1 cellular context compared by ENCODE assay signal in the genomic region with DNA sequence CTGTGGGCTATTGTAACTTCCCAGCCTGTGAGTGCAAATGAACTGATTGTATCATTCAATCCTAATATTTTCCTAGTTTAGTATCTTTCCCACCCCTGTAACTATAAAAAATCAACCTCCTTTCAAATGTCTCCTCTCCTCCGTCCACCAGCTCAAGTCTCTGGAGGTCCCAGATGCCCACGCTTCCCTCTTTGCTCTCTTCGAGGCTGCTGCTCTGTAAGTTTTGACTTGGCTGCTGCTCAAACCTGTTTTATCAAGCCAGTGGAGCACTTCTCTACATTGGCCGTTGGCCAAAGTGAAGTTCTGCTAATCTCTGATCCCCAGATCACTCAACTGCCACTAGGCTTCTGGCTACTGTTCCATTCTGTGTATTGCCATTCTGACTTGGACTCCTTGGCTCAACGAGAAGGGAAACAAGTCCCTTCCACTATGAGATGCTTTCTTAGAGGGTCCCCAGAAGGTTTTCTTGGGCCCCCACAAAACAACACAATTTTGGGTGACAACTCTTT.
TF ChIP-seq lines count a peak whose summit lies in the region.

No MANE protein-coding gene starts in this region.

TF ChIP-seq in K562, 482 proteins besides CTCF, POLR2A, EP300 and RAD21 (continued from another document and continues in another):
- peak; percentile 39 for TF ChIP-seq E2F8 (IDR thresholded peaks at IDR 0.05; ENCODE audit: low read depth, partially characterized antibody)
- TF ChIP-seq ZNF512 (tag; IDR thresholded peaks at IDR 0.05), result no peak
- TF ChIP-seq ZNF76 (CRISPR knock-in tag; IDR thresholded peaks at IDR 0.05; ENCODE audit: borderline replicate concordance), result no peak
- no peak for TF ChIP-seq DNMT1 (IDR thresholded peaks at IDR 0.05)
- TF ChIP-seq ILK (tag; IDR thresholded peaks at IDR 0.05; ENCODE audit: borderline replicate concordance, low read depth), result 0 out of 2 replicates have a peak, but pooled peaks have one; percentile 22
- TF ChIP-seq ZNF589 (CRISPR knock-in tag; IDR thresholded peaks at IDR 0.05; ENCODE audit: low read depth), result peak; percentile 28; the same call in 1 of the 2 replicates
- no peak for TF ChIP-seq MEF2D (tag; conservative IDR thresholded peaks at IDR 0.05; ENCODE audit: low read depth)
- peak; percentile 92 for TF ChIP-seq TAL1 (IDR thresholded peaks at IDR 0.05)
- TF ChIP-seq MEIS2 (IDR thresholded peaks at IDR 0.05; ENCODE audit: partially characterized antibody), result peak; percentile 94
- peak; percentile 83 for TF ChIP-seq SOX6 (IDR thresholded peaks at IDR 0.05)
- TF ChIP-seq MCM3 (IDR thresholded peaks at IDR 0.05), result no peak
- TF ChIP-seq PCBP1 (IDR thresholded peaks at IDR 0.05; ENCODE audit: low read depth, low read length, poor library complexity, severe bottlenecking), result no peak
- TF ChIP-seq ZNF644 (tag; IDR thresholded peaks at IDR 0.05; ENCODE audit: low read depth), result peak; percentile 76; the same call in 1 of the 2 replicates
- no peak for TF ChIP-seq SIN3B (IDR thresholded peaks at IDR 0.05; ENCODE audit: low read depth)
- peak; percentile 55; the same call in 1 of the 2 replicates for TF ChIP-seq DMBX1 (CRISPR knock-in tag; IDR thresholded peaks at IDR 0.05; ENCODE audit: borderline replicate concordance)
- TF ChIP-seq MTA2 (IDR thresholded peaks at IDR 0.05; ENCODE audit: low read depth), result peak; percentile 91
- peak; percentile 92 for TF ChIP-seq KLF16 (IDR thresholded peaks at IDR 0.05)
- peak; percentile 95 for TF ChIP-seq EHMT2 (IDR thresholded peaks at IDR 0.05)
- no peak for TF ChIP-seq E2F4 (CRISPR knock-in tag; IDR thresholded peaks at IDR 0.05; ENCODE audit: low read depth)
- TF ChIP-seq SUPT5H (IDR thresholded peaks at IDR 0.05), result peak; percentile 63; the same call in 1 of the 2 replicates
- TF ChIP-seq, protein P1, sequence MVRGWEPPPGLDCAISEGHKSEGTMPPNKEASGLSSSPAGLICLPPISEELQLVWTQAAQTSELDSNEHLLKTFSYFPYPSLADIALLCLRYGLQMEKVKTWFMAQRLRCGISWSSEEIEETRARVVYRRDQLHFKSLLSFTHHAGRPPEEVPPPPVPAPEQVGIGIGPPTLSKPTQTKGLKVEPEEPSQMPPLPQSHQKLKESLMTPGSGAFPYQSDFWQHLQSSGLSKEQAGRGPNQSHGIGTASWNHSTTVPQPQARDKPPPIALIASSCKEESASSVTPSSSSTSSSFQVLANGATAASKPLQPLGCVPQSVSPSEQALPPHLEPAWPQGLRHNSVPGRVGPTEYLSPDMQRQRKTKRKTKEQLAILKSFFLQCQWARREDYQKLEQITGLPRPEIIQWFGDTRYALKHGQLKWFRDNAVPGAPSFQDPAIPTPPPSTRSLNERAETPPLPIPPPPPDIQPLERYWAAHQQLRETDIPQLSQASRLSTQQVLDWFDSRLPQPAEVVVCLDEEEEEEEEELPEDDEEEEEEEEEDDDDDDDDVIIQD (CRISPR knock-in tag; IDR thresholded peaks at IDR 0.05), result no peak
- TF ChIP-seq ZNF124 (CRISPR knock-in tag; IDR thresholded peaks at IDR 0.05), result no peak
- peak; percentile 39 for TF ChIP-seq HMGN3 (IDR thresholded peaks at IDR 0.05; ENCODE audit: borderline replicate concordance, extremely low read depth, insufficient read length, low read depth, low read length)
- TF ChIP-seq ZBTB8A (IDR thresholded peaks at IDR 0.05; ENCODE audit: partially characterized antibody), result no peak
- peak; percentile 97 for TF ChIP-seq SMAD1 (IDR thresholded peaks at IDR 0.05; ENCODE audit: low read depth, low read length, partially characterized antibody)
- TF ChIP-seq PBX2 (CRISPR knock-in tag; IDR thresholded peaks at IDR 0.05; ENCODE audit: low read depth), result no peak
- TF ChIP-seq PBX2 (tag; conservative IDR thresholded peaks at IDR 0.05; ENCODE audit: low read depth), result peak; percentile 79
- peak; percentile 97 for TF ChIP-seq POLR2AphosphoS5 (IDR thresholded peaks at IDR 0.05; ENCODE audit: control insufficient read depth, insufficient read depth, low read depth, low read length)
- TF ChIP-seq MXI1 (IDR thresholded peaks at IDR 0.05; ENCODE audit: low read depth, low read length), result no peak
- TF ChIP-seq HMG20A (CRISPR knock-in tag; conservative IDR thresholded peaks at IDR 0.05), result no peak
- TF ChIP-seq NONO (IDR thresholded peaks at IDR 0.05; ENCODE audit: low read depth in 2 of 2, low read length in 1 of 2), result peak in 1 of 2 experiments; percentile 53; a peak in 1 of 4 replicates
- no peak for TF ChIP-seq NR2C2 (CRISPR knock-in tag; IDR thresholded peaks at IDR 0.05)
- 0 out of 2 replicates have a peak, but pooled peaks have one; percentile 19 for TF ChIP-seq NR2C2 (tag; IDR thresholded peaks at IDR 0.05)
- peak; percentile 82 for TF ChIP-seq ZNF766 (CRISPR knock-in tag; conservative IDR thresholded peaks at IDR 0.05)
- no peak for TF ChIP-seq ZFP91 (CRISPR knock-in tag; IDR thresholded peaks at IDR 0.05)
- TF ChIP-seq BCLAF1 (IDR thresholded peaks at IDR 0.05; ENCODE audit: borderline replicate concordance in 1 of 2, control insufficient read depth in 1 of 2, low read depth in 2 of 2, low read length in 1 of 2), result peak in 1 of 2 experiments; percentile 85; a peak in 1 of 4 replicates
- peak; percentile 100 for TF ChIP-seq NFIC (IDR thresholded peaks at IDR 0.05)
- no peak for TF ChIP-seq PTTG1 (tag; IDR thresholded peaks at IDR 0.05; ENCODE audit: low read depth)
- TF ChIP-seq FOXK2 (conservative IDR thresholded peaks at IDR 0.05 in 1 of 2, IDR thresholded peaks at IDR 0.05 in 1 of 2; ENCODE audit: low read depth in 2 of 2), result peak; percentile 69 to 71; a peak in 2 of 4 replicates
- 0 out of 2 replicates have a peak, but pooled peaks have one; percentile 37 for TF ChIP-seq NR2C1 (IDR thresholded peaks at IDR 0.05)
- TF ChIP-seq NR2C1 (tag; IDR thresholded peaks at IDR 0.05), result no peak
- peak; percentile 58 for TF ChIP-seq CREB1 (IDR thresholded peaks at IDR 0.05)
- TF ChIP-seq CREB1 (CRISPR knock-in tag; IDR thresholded peaks at IDR 0.05), result no peak
- TF ChIP-seq HDAC8 (tag; IDR thresholded peaks at IDR 0.05), result no peak
- 0 out of 2 replicates have a peak, but pooled peaks have one; percentile 24 for TF ChIP-seq TCF7 (IDR thresholded peaks at IDR 0.05; ENCODE audit: borderline replicate concordance)
- TF ChIP-seq YY1 (IDR thresholded peaks at IDR 0.05; ENCODE audit: borderline replicate concordance in 1 of 3, control insufficient read depth in 1 of 3, extremely low read depth in 1 of 3, insufficient read depth in 3 of 3, insufficient read length in 1 of 3, insufficient replicate concordance in 2 of 3, low read depth in 1 of 3, low read length in 2 of 3), result peak in 2 of 3 experiments; percentile 17 to 27
- no peak for TF ChIP-seq SRSF3 (IDR thresholded peaks at IDR 0.05; ENCODE audit: insufficient read depth, low read length)
- TF ChIP-seq XRCC4 (IDR thresholded peaks at IDR 0.05; ENCODE audit: extremely low read depth, insufficient read depth, insufficient read length), result no peak
